In the genomic region with DNA sequence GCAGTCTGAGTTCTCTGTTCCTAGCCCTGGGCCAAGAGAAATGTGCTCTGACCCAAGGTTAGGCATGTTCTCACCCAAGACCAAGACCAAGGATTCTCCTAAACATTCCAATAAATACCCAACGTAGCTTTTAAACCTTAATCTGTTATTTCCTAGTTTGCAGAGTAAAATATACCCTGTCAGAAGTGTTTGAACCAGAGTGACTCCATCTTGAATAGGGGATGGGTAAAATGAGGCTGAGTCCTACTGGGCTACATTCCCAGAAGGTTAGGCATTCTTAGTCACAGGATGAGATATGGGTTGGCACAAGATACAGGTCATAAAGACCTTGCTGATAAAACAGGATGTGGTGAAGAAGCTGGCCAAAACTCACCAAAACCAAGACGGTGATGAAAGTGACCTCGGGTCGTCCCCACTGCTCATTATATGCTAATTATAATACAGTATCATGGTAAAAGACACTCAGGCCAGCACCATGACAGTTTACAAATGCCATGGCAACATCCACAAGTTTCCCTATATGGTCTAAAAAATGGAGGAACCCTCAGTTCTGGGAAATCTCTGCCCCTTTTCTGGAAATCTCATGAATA, we compare ENCODE assay signal across 15 cellular contexts. TPM values are rescaled to one million over a fixed set of nuclear protein-coding genes. Genes with fewer than 3 reads are reported as not detected.
DNase-seq lines count a peak whose midpoint lies in the region; FAIRE-seq and TF ChIP-seq lines count a peak whose summit lies in the region.
"Had no signal": no experiment of that assay in that cellular context is flagged by ENCODE, and none has a peak within 500 bp of the region (broad histone marks: within the 10 kb centered on the region; RNA-seq: fewer than 3 reads in every experiment).

No MANE protein-coding gene starts in this region.

- H2AFZ ChIP-seq in SK-N-SH (ENCODE audit: low read depth) = no peak overlapping the region
- no peak overlapping the region for H2AFZ ChIP-seq in fibroblast of lung (ENCODE audit: low read length)

- TF ChIP-seq EP300 in SK-N-SH (IDR thresholded peaks at IDR 0.05; ENCODE audit: borderline replicate concordance in 1 of 2, low read depth in 1 of 2, low read length in 1 of 2) = peak in 1 of 2 experiments; percentile 35; a peak in 1 of 4 replicates
- TF ChIP-seq EP300 in sigmoid colon (IDR thresholded peaks at IDR 0.05) = no peak

- peak in 2 of 3 donors; percentile 5 to 15 for DNase-seq in stimulated activated CD4-positive, alpha-beta T cell treated with anti-CD3 and anti-CD28 coated beads, Interleukin-12 subunit alpha, Interleukin-12 subunit beta, amount 100 ng/mL, for 48 hours (ENCODE audit: low read depth in 2 of 3, low spot score in 1 of 3)
- no peak for DNase-seq in stimulated activated CD4-positive, alpha-beta T cell treated with anti-CD3 and anti-CD28 coated beads, Interleukin-12 subunit alpha, Interleukin-12 subunit beta, amount 100 ng/mL, for 4 hours
- DNase-seq in SK-N-SH (no peak), fibroblast of lung (ENCODE audit: low read depth in 2 of 2) (peak; percentile 50 to 95), sigmoid colon (no peak), HT-29 (ENCODE audit: low spot score) (no peak), small intestine (no peak), NCI-H187 treated with DMSO at 0.1 percent for 48 hours (lab: John Stamatoyannopoulos, UW) (no peak)
- DNase-seq: activated CD8-positive, alpha-beta memory T cell treated with anti-CD3 and anti-CD28 coated beads, Interleukin-2, amount 50 U/mL, for 4 hours; DND-41; mesendoderm; NCI-H1694 treated with DMSO at 0.1 percent for 48 hours; NCI-H526 treated with DMSO at 0.1 percent for 48 hours had no signal

- TF ChIP-seq RAD21 in SK-N-SH (IDR thresholded peaks at IDR 0.05; ENCODE audit: low read length) = no peak

- CTCF ChIA-PET in SK-N-SH (lab: Yijun Ruan, JAX) = interaction anchor here (1.2 to 1.3 kb wide), 2 partner anchors 32 to 230 kb away, joined by 3 to 4 read pairs; no protein-coding TSS in a partner anchor

- no peak for TF ChIP-seq POLR2A in sigmoid colon (IDR thresholded peaks at IDR 0.05)

- H3K4me2 ChIP-seq in SK-N-SH (no peak overlapping the region), fibroblast of lung (ENCODE audit: extremely low read depth, insufficient read depth, low read length) (no peak overlapping the region)
- H3K4me2 ChIP-seq: BLaER1 treated with 17β-estradiol and CSF1 and Interleukin-3, amounts not matched to agents 10 nM and 100 nM had no signal

- no peaks in the 10 kb centered on the region for H3F3A ChIP-seq in SK-N-SH (replicated peaks; ENCODE audit: insufficient read depth)

- H3K27ac ChIP-seq in SK-N-SH (ENCODE audit: low read depth in 2 of 2, low read length in 1 of 2) = no peak overlapping the region
- no peak overlapping the region for H3K27ac ChIP-seq in fibroblast of lung (ENCODE audit: insufficient read depth, low read length)
- no peak overlapping the region for H3K27ac ChIP-seq in sigmoid colon
- no peak overlapping the region for H3K27ac ChIP-seq in small intestine (ENCODE audit: low read depth in 1 of 2, low read length in 1 of 2)
- H3K27ac ChIP-seq: adrenal gland; BLaER1 treated with 17β-estradiol and CSF1 and Interleukin-3, amounts not matched to agents 10 nM and 100 nM had no signal

- H3K79me2 ChIP-seq in SK-N-SH (ENCODE audit: insufficient read depth) (no peaks in the 10 kb centered on the region), fibroblast of lung (ENCODE audit: control insufficient read depth, insufficient read depth, low read length) (no peaks in the 10 kb centered on the region)

- POLR2A ChIA-PET in SK-N-SH (lab: Yijun Ruan, JAX) = no interaction called here

- WGBS in SK-N-SH (ENCODE audit: low lambda C conversion rate) = 39% methylated on average over 4 of the region's 4 CpGs
- WGBS in sigmoid colon, 2 donors = 59 to 70% methylated on average over 4 of the region's 4 CpGs
- WGBS in small intestine, 3 donors = 54 to 60% (median 55%) methylated on average over 4 of the region's 4 CpGs

- H3K27me3 ChIP-seq in SK-N-SH (ENCODE audit: insufficient read depth) (no peaks in the 10 kb centered on the region), fibroblast of lung (ENCODE audit: control insufficient read depth, insufficient read depth, low read length) (no peaks in the 10 kb centered on the region), sigmoid colon (no peaks in the 10 kb centered on the region), small intestine (ENCODE audit: control insufficient read depth in 2 of 2, insufficient read depth in 2 of 2, low read length in 2 of 2) (peaks cover 0 to 3% of the 10 kb centered on the region in 2 donors)
- H3K27me3 ChIP-seq: adrenal gland; BLaER1 treated with 17β-estradiol and CSF1 and Interleukin-3, amounts not matched to agents 10 nM and 100 nM had no signal

- H4K20me1 ChIP-seq in SK-N-SH (ENCODE audit: insufficient read depth) (no peaks in the 10 kb centered on the region), fibroblast of lung (ENCODE audit: control insufficient read depth, extremely low read depth, insufficient read depth, low read length) (no peaks in the 10 kb centered on the region)
- H4K20me1 ChIP-seq: BLaER1 treated with 17β-estradiol and CSF1 and Interleukin-3, amounts not matched to agents 10 nM and 100 nM had no signal

- H3K36me3 ChIP-seq in SK-N-SH (replicated peaks in 1 of 2; ENCODE audit: control insufficient read depth in 1 of 2, insufficient read depth in 2 of 2, low read length in 1 of 2) = no peaks in the 10 kb centered on the region
- H3K36me3 ChIP-seq in fibroblast of lung (ENCODE audit: control insufficient read depth, insufficient read depth, low read length) = no peaks in the 10 kb centered on the region
- no peaks in the 10 kb centered on the region for H3K36me3 ChIP-seq in sigmoid colon
- H3K36me3 ChIP-seq in small intestine (ENCODE audit: control insufficient read depth in 2 of 2, insufficient read depth in 2 of 2, low read length in 2 of 2) = no peaks in the 10 kb centered on the region
- H3K36me3 ChIP-seq: adrenal gland had no signal

- intact Hi-C loops in sigmoid colon (cut with DNase I) = no loop called here

- no peak overlapping the region for H3K4me3 ChIP-seq in SK-N-SH (ENCODE audit: low read depth in 2 of 2, low read length in 1 of 2)
- H3K4me3 ChIP-seq in fibroblast of lung (replicated peaks in 1 of 4; ENCODE audit: control extremely low read depth in 1 of 4, insufficient read depth in 1 of 4, low read depth in 3 of 4, low read length in 4 of 4) = no peak overlapping the region
- no peak overlapping the region for H3K4me3 ChIP-seq in sigmoid colon
- no peak overlapping the region for H3K4me3 ChIP-seq in small intestine (ENCODE audit: low read depth in 1 of 2, low read length in 2 of 2)
- H3K4me3 ChIP-seq: adrenal gland; BLaER1 treated with 17β-estradiol and CSF1 and Interleukin-3, amounts not matched to agents 10 nM and 100 nM had no signal

- H3K4me1 ChIP-seq in SK-N-SH (ENCODE audit: control insufficient read depth in 1 of 2, insufficient read depth in 2 of 2, low read depth in 1 of 2, low read length in 1 of 2) = peaks cover 0 to 16% of the 10 kb centered on the region in 2 experiments; a peak in 2 of 4 replicates
- H3K4me1 ChIP-seq in fibroblast of lung (ENCODE audit: control insufficient read depth, extremely low read depth, insufficient read depth, low read length) = peaks cover 4% of the 10 kb centered on the region
- H3K4me1 ChIP-seq in sigmoid colon = no peaks in the 10 kb centered on the region
- no peaks in the 10 kb centered on the region for H3K4me1 ChIP-seq in small intestine (ENCODE audit: control insufficient read depth in 2 of 2, insufficient read depth in 1 of 2, low read depth in 1 of 2, low read length in 1 of 2)
- H3K4me1 ChIP-seq: adrenal gland; BLaER1 treated with 17β-estradiol and CSF1 and Interleukin-3, amounts not matched to agents 10 nM and 100 nM had no signal

- TF ChIP-seq CTCF in SK-N-SH (IDR thresholded peaks at IDR 0.05) (no peak), fibroblast of lung (conservative IDR thresholded peaks at IDR 0.05 in 1 of 2, IDR thresholded peaks at IDR 0.05 in 1 of 2; ENCODE audit: low read depth in 1 of 2, low read length in 2 of 2) (no peak), sigmoid colon (IDR thresholded peaks at IDR 0.05) (no peak)

- FAIRE-seq in small intestine (lab: Jason Lieb, UNC) = no peak

- no peaks in the 10 kb centered on the region for H3K9me3 ChIP-seq in SK-N-SH
- H3K9me3 ChIP-seq in fibroblast of lung (ENCODE audit: control insufficient read depth, insufficient read depth, low read depth, low read length) = no peaks in the 10 kb centered on the region
- H3K9me3 ChIP-seq in sigmoid colon = peaks cover 6 to 13% (median 11%) of the 10 kb centered on the region in 4 donors
- no peaks in the 10 kb centered on the region for H3K9me3 ChIP-seq in small intestine (ENCODE audit: control insufficient read depth, low read depth)

- no peaks in the 10 kb centered on the region for H3K9me2 ChIP-seq in SK-N-SH

- H3K9ac ChIP-seq in SK-N-SH = no peak overlapping the region
- no peak overlapping the region for H3K9ac ChIP-seq in fibroblast of lung (ENCODE audit: insufficient read depth, low read length)
- H3K9ac ChIP-seq: BLaER1 treated with 17β-estradiol and CSF1 and Interleukin-3, amounts not matched to agents 10 nM and 100 nM had no signal

TF ChIP-seq in SK-N-SH, 30 proteins besides CTCF, POLR2A, EP300 and RAD21 (continues in another document):
- peak; percentile 31; the same call in 1 of the 2 replicates for TF ChIP-seq TCF12 (IDR thresholded peaks at IDR 0.05)
- TF ChIP-seq TEAD4 (IDR thresholded peaks at IDR 0.05; ENCODE audit: borderline replicate concordance, insufficient read depth) = no peak
- TF ChIP-seq ELF1 (IDR thresholded peaks at IDR 0.05) = no peak
- TF ChIP-seq RXRA (IDR thresholded peaks at IDR 0.05; ENCODE audit: borderline replicate concordance, low read depth) = peak; percentile 58; the same call in 1 of the 2 replicates
- peak; percentile 28; the same call in 1 of the 2 replicates for TF ChIP-seq JUND (IDR thresholded peaks at IDR 0.05)
- peak; percentile 37; the same call in 1 of the 2 replicates for TF ChIP-seq FOSL2 (IDR thresholded peaks at IDR 0.05; ENCODE audit: borderline replicate concordance, low read depth)

RNA-seq across cellular contexts. Expression of gene PLXNA4, which starts 27.7 kb away (rescaled TPM):
- polyA plus RNA-seq in SK-N-SH (2012; rRNA removed) = 2.4 and 3.0 TPM in 2 replicates
- polyA plus RNA-seq in SK-N-SH (2012; cell fraction: cytosol; rRNA removed) = 1.9 and 3.1 TPM in 2 replicates
- 3.4 and 4.0 TPM in 2 replicates for polyA plus RNA-seq in SK-N-SH (2012; cell fraction: nucleus; rRNA removed)
- 1.2 and 1.8 TPM in 2 replicates for total RNA-seq in fibroblast of lung
- polyA plus RNA-seq in fibroblast of lung = 1.5 and 2.4 TPM in 2 replicates
- 1.6 and 2.1 TPM in 2 replicates for polyA plus RNA-seq in fibroblast of lung (2012)
- 17.6 and 20.3 TPM in 2 replicates for polyA minus RNA-seq in fibroblast of lung (ENCODE audit: low replicate concordance)
- total RNA-seq in sigmoid colon = 10 to 100 TPM in 1 of 4 donors, 1 to 10 TPM in 3; 3.4 to 10.5 (median 4.2) TPM
- polyA plus RNA-seq in sigmoid colon = 1 to 10 TPM in 1 of 3 donors, under 1 TPM in 1, not detected in 1; under 0.01 to 1.2 TPM
- not detected in 2 replicates for total RNA-seq in HT-29 (2014; rRNA removed; shearing (Covaris generic))
- 1 to 10 TPM in 1 of 3 donors, under 1 TPM in 1, not detected in 1; under 0.01 to 3.9 TPM for polyA plus RNA-seq in small intestine

Comparison
In these comparisons a context has a peak if more than half of its experiments do, and no peak if none do; other contexts are left out.
1. DNase-seq: peak in stimulated activated CD4-positive, alpha-beta T cell treated with anti-CD3 and anti-CD28 coated beads, Interleukin-12 subunit alpha, Interleukin-12 subunit beta, amount 100 ng/mL, for 48 hours (2 of 3) and fibroblast of lung (2 of 2); none in stimulated activated CD4-positive, alpha-beta T cell treated with anti-CD3 and anti-CD28 coated beads, Interleukin-12 subunit alpha, Interleukin-12 subunit beta, amount 100 ng/mL, for 4 hours (single experiment), SK-N-SH (single experiment), sigmoid colon (single experiment), HT-29 (single experiment), small intestine (single experiment) and NCI-H187 treated with DMSO at 0.1 percent for 48 hours (single experiment).